Comparison of ENCODE assay signal across 8 cellular contexts in the genomic region with DNA sequence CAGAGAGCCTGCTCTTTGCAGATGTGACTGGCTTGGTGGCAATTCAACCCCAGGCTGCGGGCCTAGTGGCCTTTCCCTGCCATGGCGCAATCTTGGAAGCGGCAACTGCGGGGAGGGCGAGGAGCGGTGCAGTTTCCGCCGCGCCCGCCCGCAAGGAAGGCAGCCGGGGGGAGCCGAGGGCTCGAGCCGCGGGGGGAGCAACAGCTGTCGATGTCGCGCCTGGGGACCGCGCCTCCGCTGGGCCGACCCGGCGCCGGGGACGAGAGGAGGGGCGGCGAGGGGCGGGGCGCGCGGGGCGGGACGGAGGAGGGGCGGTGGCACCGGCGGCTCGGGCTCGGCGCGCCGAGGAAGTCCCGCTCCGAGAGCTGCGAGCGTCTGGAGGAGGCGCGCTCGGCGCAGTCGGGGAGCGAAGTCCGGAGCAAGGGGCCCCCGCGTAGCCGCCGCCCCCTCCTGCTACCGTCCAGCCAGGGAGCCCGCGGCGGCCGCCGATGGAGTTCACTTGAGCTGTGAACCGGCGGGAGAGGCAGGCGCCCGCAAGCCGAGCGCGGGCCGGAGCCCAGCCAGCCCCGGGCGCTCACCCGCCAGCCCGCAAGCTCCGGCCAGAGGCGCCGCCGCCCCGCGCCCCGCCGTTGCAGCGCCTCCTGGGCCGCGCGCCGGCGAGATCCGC.
DNase-seq lines count a peak whose midpoint lies in the region; ATAC-seq and TF ChIP-seq lines count a peak whose summit lies in the region.

No MANE protein-coding gene starts in this region.

- H3K9me3 ChIP-seq in subcutaneous abdominal adipose tissue (ENCODE audit: control insufficient read depth in 5 of 5, low read length in 5 of 5), result no peaks in the 10 kb centered on the region

- H3K4me1 ChIP-seq in subcutaneous abdominal adipose tissue (ENCODE audit: control insufficient read depth in 5 of 5, insufficient read depth in 5 of 5, low read length in 5 of 5), result peaks cover 0 to 30% (median 25%) of the 10 kb centered on the region in 5 donors

- peak overlapping the region; percentile 24 for H3K27ac ChIP-seq in subcutaneous abdominal adipose tissue (ENCODE audit: low read depth, low read length)

- no peaks in the 10 kb centered on the region for H3K36me3 ChIP-seq in subcutaneous abdominal adipose tissue (ENCODE audit: control insufficient read depth in 5 of 5, insufficient read depth in 5 of 5, low read length in 5 of 5)

- H3K27me3 ChIP-seq in subcutaneous abdominal adipose tissue (ENCODE audit: control insufficient read depth in 5 of 5, insufficient read depth in 4 of 5, low read length in 5 of 5), result peaks cover 0 to 3% (median 0%) of the 10 kb centered on the region in 5 donors

- DNase-seq in DMS79 treated with DMSO at 0.1 percent for 48 hours (lab: John Stamatoyannopoulos, UW) (peak; percentile 70), DMS79 (lab: John Stamatoyannopoulos, UW) (no peak), NCI-H226 (peak; percentile 52), epithelial cell of proximal tubule (ENCODE audit: low read depth) (no peak), myocyte (ENCODE audit: low read depth) (peak; percentile 93)
- peak; percentile 25 for DNase-seq in activated CD8-positive, alpha-beta memory T cell treated with anti-CD3 and anti-CD28 coated beads, Interleukin-2, amount 50 U/mL, for 1 hour (ENCODE audit: extremely low read depth)

- peak; percentile 44 for ATAC-seq in HG02938 (IDR thresholded peaks at IDR 0.05; ENCODE audit: unreplicated experiment)

- TF ChIP-seq CTCF in epithelial cell of proximal tubule (conservative IDR thresholded peaks at IDR 0.05; ENCODE audit: low read depth, low read length), result no peak

- peak overlapping the region in 3 of 5 donors; percentile 25 to 74 (median 51) for H3K9ac ChIP-seq in subcutaneous abdominal adipose tissue (ENCODE audit: low read length in 5 of 5)

- H3K4me3 ChIP-seq in epithelial cell of proximal tubule (ENCODE audit: low read depth, low read length), result peak overlapping the region; percentile 80
- peak overlapping the region; percentile 64 to 83 (median 77) for H3K4me3 ChIP-seq in subcutaneous abdominal adipose tissue (ENCODE audit: low read depth in 1 of 5, low read length in 5 of 5)

Comparison
In these comparisons a context has a peak if more than half of its experiments do, and no peak if none do; other contexts are left out.
1. DNase-seq: peak in DMS79 treated with DMSO at 0.1 percent for 48 hours (single experiment), NCI-H226 (single experiment), activated CD8-positive, alpha-beta memory T cell treated with anti-CD3 and anti-CD28 coated beads, Interleukin-2, amount 50 U/mL, for 1 hour (single experiment) and myocyte (single experiment); none in DMS79 (single experiment) and epithelial cell of proximal tubule (single experiment).